ENCODE assay signal across 8 cellular contexts in genomic region chr4:109434007-109434792, GRCh38. TPM values are rescaled to one million over a fixed set of nuclear protein-coding genes. Genes with fewer than 3 reads are reported as not detected.
DNase-seq lines count a peak whose midpoint lies in the region; ATAC-seq, FAIRE-seq and TF ChIP-seq lines count a peak whose summit lies in the region.

No MANE protein-coding gene starts in this region.

- H2AFZ ChIP-seq in K562 (ENCODE audit: low read depth, low read length) = peak overlapping the region; percentile 98

- H4K20me1 ChIP-seq in K562 (replicated peaks; ENCODE audit: control insufficient read depth, insufficient read depth, low read length) = peaks cover 15% of the 10 kb centered on the region

- intact Hi-C loops in K562 (cut with micrococcal nuclease) = no loop called here

- no TSS peak for BruUV-seq in K562 (replicated peaks; lab: Mats Ljungman, UMichigan)

- H3K27me3 ChIP-seq in SJSA1 (replicated peaks) (no peaks in the 10 kb centered on the region), K562 (ENCODE audit: control insufficient read depth in 2 of 2, insufficient read depth in 2 of 2, low read length in 2 of 2) (no peaks in the 10 kb centered on the region), iPS-20b (ENCODE audit: insufficient read depth, low read length) (no peaks in the 10 kb centered on the region)

- H3K79me2 ChIP-seq in K562 (ENCODE audit: control insufficient read depth, insufficient read depth, low read length) = peaks cover 60% of the 10 kb centered on the region

- peak overlapping the region; percentile 64 to 97 for H3K9ac ChIP-seq in K562 (ENCODE audit: insufficient read depth in 1 of 2, low read depth in 2 of 2, low read length in 2 of 2)
- H3K9ac ChIP-seq in iPS-20b (ENCODE audit: low read depth, low read length) = peak overlapping the region; percentile 83

- no peak for TF ChIP-seq CTCF in K562 (IDR thresholded peaks at IDR 0.05 in 2 of 3, conservative IDR thresholded peaks at IDR 0.05 in 1 of 3; ENCODE audit: insufficient read depth in 2 of 3, low read depth in 1 of 3, low read length in 3 of 3)

- no peaks in the 10 kb centered on the region for H3K9me1 ChIP-seq in K562 (ENCODE audit: control insufficient read depth, insufficient read depth, low read length)

- no peak for TF ChIP-seq RAD21 in K562 (CRISPR knock-in tag; conservative IDR thresholded peaks at IDR 0.05 in 1 of 2, IDR thresholded peaks at IDR 0.05 in 1 of 2)

- CTCF ChIA-PET in K562 (lab: Yijun Ruan, JAX; ENCODE audit: low intra/inter-chr PET ratio) = no interaction called here

- in situ Hi-C loops in K562 (cut with MboI) = loop anchor here (10.0 kb wide), 1 partner anchor 401 kb away; no protein-coding TSS in a partner anchor

- H3K27ac ChIP-seq in SJSA1 (peak overlapping the region; percentile 51), K562 (ENCODE audit: extremely low read depth, low read depth, low read length) (peak overlapping the region; percentile 83), iPS-20b (ENCODE audit: low read length) (no peak overlapping the region)

- POLR2A ChIA-PET in K562 (lab: Yijun Ruan, JAX) = interaction anchor here (0.6 to 1.4 kb wide), 6 partner anchors 10 to 685 kb away, joined by 3 read pairs; no protein-coding TSS in a partner anchor

- TF ChIP-seq POLR2A in K562 (conservative IDR thresholded peaks at IDR 0.05) = no peak

- H3K4me2 ChIP-seq in K562 (ENCODE audit: insufficient read depth, low read length) = peak overlapping the region; percentile 84

- WGBS in K562 (ENCODE audit: insufficient coverage, low coverage, missing lambda C conversion rate) = under 1% methylated on average over 24 of the region's 65 CpGs

- ATAC-seq in GM18868 (IDR thresholded peaks at IDR 0.05; ENCODE audit: unreplicated experiment) = peak; percentile 39
- ATAC-seq in HG03064 (IDR thresholded peaks at IDR 0.05; ENCODE audit: low read depth, unreplicated experiment) = peak; percentile 43
- peak; percentile 64 for ATAC-seq in K562

- H3K4me1 ChIP-seq in SJSA1 (replicated peaks) (peaks cover 13% of the 10 kb centered on the region), K562 (replicated peaks in 1 of 2; ENCODE audit: control insufficient read depth in 2 of 2, insufficient read depth in 2 of 2, low read length in 2 of 2) (peaks cover 8 to 9% of the 10 kb centered on the region in 2 experiments; a peak in 4 of 5 replicates), iPS-20b (ENCODE audit: insufficient read depth, low read length) (peaks cover 23% of the 10 kb centered on the region)

- H3K36me3 ChIP-seq in SJSA1 = peaks cover 8% of the 10 kb centered on the region
- 0 out of 3 replicates have a peak, but pooled peaks cover 2% of the 10 kb centered on the region for H3K36me3 ChIP-seq in K562 (ENCODE audit: control insufficient read depth, insufficient read depth, low read length)
- peaks cover 10% of the 10 kb centered on the region; the same call in 1 of the 2 replicates for H3K36me3 ChIP-seq in iPS-20b (ENCODE audit: insufficient read depth, low read depth, low read length)

- no peak for TF ChIP-seq EP300 in K562 (IDR thresholded peaks at IDR 0.05; ENCODE audit: low read length)

- DNase-seq in AG08396 (ENCODE audit: low spot score) (peak; percentile 44), SJSA1 (ENCODE audit: low read depth in 1 of 2, low spot score in 2 of 2) (peak; percentile 35 to 40), K562 (ENCODE audit: extremely low read depth in 1 of 4, low spot score in 3 of 4) (peak in 2 of 4 experiments; percentile 48 to 59), skeletal muscle cell (ENCODE audit: low read depth) (no peak), T1000 (lab: John Stamatoyannopoulos, UW) (no peak)

- peak; percentile 51 for FAIRE-seq in K562 (lab: Jason Lieb, UNC)

- peak overlapping the region; percentile 95 for H3K4me3 ChIP-seq in SJSA1
- H3K4me3 ChIP-seq in K562 = peak overlapping the region; percentile 74
- peak overlapping the region; percentile 78 for H3K4me3 ChIP-seq in iPS-20b (ENCODE audit: low read length)
- peak overlapping the region; percentile 71 for H3K4me3 ChIP-seq in skeletal muscle cell (ENCODE audit: low read depth, low read length)

- H3K9me3 ChIP-seq in SJSA1 (replicated peaks) = no peaks in the 10 kb centered on the region
- no peaks in the 10 kb centered on the region for H3K9me3 ChIP-seq in K562 (replicated peaks; ENCODE audit: control insufficient read depth, insufficient read depth, low read depth, low read length)
- no peaks in the 10 kb centered on the region for H3K9me3 ChIP-seq in iPS-20b (ENCODE audit: insufficient read depth, low read depth, low read length)

TF ChIP-seq in K562, 482 proteins besides CTCF, POLR2A, EP300 and RAD21 (continues in another document):
- TF ChIP-seq ZBTB7A (IDR thresholded peaks at IDR 0.05; ENCODE audit: borderline replicate concordance, control insufficient read depth, low read depth, low read length) = peak; percentile 43; the same call in 1 of the 2 replicates
- peak; percentile 44 for TF ChIP-seq SAP30 (IDR thresholded peaks at IDR 0.05; ENCODE audit: borderline replicate concordance, insufficient read depth, low read depth, low read length, poor library complexity, severe bottlenecking)
- TF ChIP-seq, protein P1, sequence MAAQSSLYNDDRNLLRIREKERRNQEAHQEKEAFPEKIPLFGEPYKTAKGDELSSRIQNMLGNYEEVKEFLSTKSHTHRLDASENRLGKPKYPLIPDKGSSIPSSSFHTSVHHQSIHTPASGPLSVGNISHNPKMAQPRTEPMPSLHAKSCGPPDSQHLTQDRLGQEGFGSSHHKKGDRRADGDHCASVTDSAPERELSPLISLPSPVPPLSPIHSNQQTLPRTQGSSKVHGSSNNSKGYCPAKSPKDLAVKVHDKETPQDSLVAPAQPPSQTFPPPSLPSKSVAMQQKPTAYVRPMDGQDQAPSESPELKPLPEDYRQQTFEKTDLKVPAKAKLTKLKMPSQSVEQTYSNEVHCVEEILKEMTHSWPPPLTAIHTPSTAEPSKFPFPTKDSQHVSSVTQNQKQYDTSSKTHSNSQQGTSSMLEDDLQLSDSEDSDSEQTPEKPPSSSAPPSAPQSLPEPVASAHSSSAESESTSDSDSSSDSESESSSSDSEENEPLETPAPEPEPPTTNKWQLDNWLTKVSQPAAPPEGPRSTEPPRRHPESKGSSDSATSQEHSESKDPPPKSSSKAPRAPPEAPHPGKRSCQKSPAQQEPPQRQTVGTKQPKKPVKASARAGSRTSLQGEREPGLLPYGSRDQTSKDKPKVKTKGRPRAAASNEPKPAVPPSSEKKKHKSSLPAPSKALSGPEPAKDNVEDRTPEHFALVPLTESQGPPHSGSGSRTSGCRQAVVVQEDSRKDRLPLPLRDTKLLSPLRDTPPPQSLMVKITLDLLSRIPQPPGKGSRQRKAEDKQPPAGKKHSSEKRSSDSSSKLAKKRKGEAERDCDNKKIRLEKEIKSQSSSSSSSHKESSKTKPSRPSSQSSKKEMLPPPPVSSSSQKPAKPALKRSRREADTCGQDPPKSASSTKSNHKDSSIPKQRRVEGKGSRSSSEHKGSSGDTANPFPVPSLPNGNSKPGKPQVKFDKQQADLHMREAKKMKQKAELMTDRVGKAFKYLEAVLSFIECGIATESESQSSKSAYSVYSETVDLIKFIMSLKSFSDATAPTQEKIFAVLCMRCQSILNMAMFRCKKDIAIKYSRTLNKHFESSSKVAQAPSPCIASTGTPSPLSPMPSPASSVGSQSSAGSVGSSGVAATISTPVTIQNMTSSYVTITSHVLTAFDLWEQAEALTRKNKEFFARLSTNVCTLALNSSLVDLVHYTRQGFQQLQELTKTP (IDR thresholded peaks at IDR 0.05; ENCODE audit: low read depth in 1 of 2, partially characterized antibody in 2 of 2) = no peak
- TF ChIP-seq RBBP5 (IDR thresholded peaks at IDR 0.05; ENCODE audit: borderline replicate concordance, insufficient read depth, low read length, poor library complexity, severe bottlenecking) = peak; percentile 12
- peak in 1 of 2 experiments; percentile 2; a peak in 1 of 4 replicates for TF ChIP-seq UBTF (IDR thresholded peaks at IDR 0.05; ENCODE audit: borderline replicate concordance in 1 of 2, low read depth in 2 of 2, low read length in 2 of 2)

RNA-seq across cellular contexts. Expression of gene SEC24B, which starts 0.6 kb away (rescaled TPM):
- 17.1 and 20.0 TPM in 2 replicates for total RNA-seq in SJSA1 (2014; rRNA removed; shearing (Covaris generic))
- total RNA-seq in K562 (2011; cell fraction: chromatin; rRNA removed; ENCODE audit: low replicate concordance) = 44.6 and 69.7 TPM in 2 replicates
- total RNA-seq in K562 (2011; cell fraction: nucleolus; rRNA removed) = 20.8 and 24.6 TPM in 2 replicates
- 30.9 and 31.2 TPM in 2 replicates for total RNA-seq in K562 (2011; cell fraction: nucleoplasm; rRNA removed)
- 7.0 and 8.8 TPM in 2 replicates for total RNA-seq in K562 (2014; rRNA removed)
- total RNA-seq in K562 (2014; rRNA removed; fragmentation: Illumina TruSeq; extraction: Trizol) = 17.1 and 19.6 TPM in 2 replicates
- 20.5 and 21.9 TPM in 2 replicates for total RNA-seq in K562 (2015; rRNA removed; fragmentation: Illumina TruSeq; extraction: Trizol)
- 21.9 and 22.2 TPM in 2 replicates for total RNA-seq in K562 (2021)
- 46.4 and 50.3 TPM in 2 replicates for polyA plus RNA-seq in K562 (2011; rRNA removed)
- polyA plus RNA-seq in K562 (2011; cell fraction: cytosol; rRNA removed) = 41.4 and 53.6 TPM in 2 replicates
- 40.6 and 52.7 TPM in 2 replicates for polyA plus RNA-seq in K562 (2011; cell fraction: nucleus; rRNA removed)
- 15.9 and 16.5 TPM in 2 replicates for polyA plus RNA-seq in K562 (2012)
- 24.3 and 27.4 TPM in 2 replicates for polyA plus RNA-seq in K562 (2014; fragmentation: Illumina TruSeq; extraction: Trizol)
- polyA plus RNA-seq in K562 (2014; fragmentation: Nextera tagmentation; extraction: Ambion mirVana) = 1 to 10 TPM; 6.3 to 8.1 TPM
- 15.2 and 20.1 TPM in 2 replicates for polyA plus RNA-seq in K562 (2014; rRNA removed)
- polyA minus RNA-seq in K562 (2011; rRNA and poly(A)+ RNA removed) = 112 and 115 TPM in 2 replicates
- 24.7 and 31.1 TPM in 2 replicates for polyA minus RNA-seq in K562 (2011; cell fraction: cytosol; rRNA and poly(A)+ RNA removed)
- 26.4 and 48.2 TPM in 2 replicates for polyA minus RNA-seq in K562 (2011; cell fraction: nucleus; rRNA and poly(A)+ RNA removed)

Comparison
In these comparisons a context has a peak if more than half of its experiments do, and no peak if none do; other contexts are left out.
1. DNase-seq: peak in AG08396 (single experiment) and SJSA1 (2 of 2); none in skeletal muscle cell (single experiment) and T1000 (single experiment).
2. Peak in every context shown above with its lines, with median percentiles within 50 percentile points of each other: ATAC-seq and H3K4me3 ChIP-seq.